9 cellular contexts compared by ENCODE assay signal in genomic region chr1:44811234-44811633, GRCh38. TPM values are rescaled to one million over a fixed set of nuclear protein-coding genes. Genes with fewer than 3 reads are reported as not detected.
DNase-seq lines count a peak whose midpoint lies in the region; ATAC-seq and TF ChIP-seq lines count a peak whose summit lies in the region.
"Had no signal": no experiment of that assay in that cellular context is flagged by ENCODE, and none has a peak within 500 bp of the region (broad histone marks: within the 10 kb centered on the region; RNA-seq: fewer than 3 reads in every experiment).

No MANE protein-coding gene starts in this region.

- CTCF ChIA-PET in T-cell (lab: Charles Lee): no interaction called here

- peak overlapping the region; percentile 29 to 85 (median 46) for H3K4me3 Mint-ChIP-seq in T-cell

- no peak overlapping the region for H2AFZ ChIP-seq in fibroblast of lung (ENCODE audit: low read length)

- H3K4me2 ChIP-seq in fibroblast of lung (ENCODE audit: extremely low read depth, insufficient read depth, low read length): peak overlapping the region; percentile 61

- H3K4me3 ChIP-seq in fibroblast of lung (replicated peaks in 1 of 4; ENCODE audit: control extremely low read depth in 1 of 4, insufficient read depth in 1 of 4, low read depth in 3 of 4, low read length in 4 of 4): peak overlapping the region in 2 of 4 experiments; percentile 6 to 14
- peak overlapping the region; percentile 2 for H3K4me3 ChIP-seq in retinal pigment epithelial cell (ENCODE audit: low read length)

- H3K27me3 Mint-ChIP-seq in T-cell: no peaks in the 10 kb centered on the region

- no peak for ATAC-seq in T-cell (replicated peaks in 1 of 4)
- no peak for ATAC-seq in GM21723 (IDR thresholded peaks at IDR 0.05; ENCODE audit: unreplicated experiment)

- no peaks in the 10 kb centered on the region for H4K20me1 ChIP-seq in fibroblast of lung (ENCODE audit: control insufficient read depth, extremely low read depth, insufficient read depth, low read length)

- peaks cover 9% of the 10 kb centered on the region for H3K36me3 Mint-ChIP-seq in T-cell

- DNase-seq in CD1c-positive myeloid dendritic cell (ENCODE audit: extremely low spot score) (peak; percentile 23), T-cell (no peak), fibroblast of lung (ENCODE audit: low read depth in 2 of 2) (no peak), retinal pigment epithelial cell (ENCODE audit: low read depth) (no peak), HPDE6-E6E7 (ENCODE audit: extremely low spot score) (no peak), globus pallidus (ENCODE audit: low spot score) (no peak)
- no peak for DNase-seq in stimulated activated naive CD4-positive, alpha-beta T cell (lab: John Stamatoyannopoulos, UW)
- DNase-seq: T1000 had no signal

- POLR2A ChIA-PET in T-cell (lab: Charles Lee): interaction anchor here in 1 of 2 donors (1.0 to 1.4 kb wide), 2 partner anchors 9 to 11 kb away, joined by 3 to 7 read pairs; partner anchors contain the start of gene PLK3

- no peaks in the 10 kb centered on the region for H3K9me3 Mint-ChIP-seq in T-cell

- no peaks in the 10 kb centered on the region for H3K27me3 ChIP-seq in fibroblast of lung (ENCODE audit: control insufficient read depth, insufficient read depth, low read length)

- peaks cover 22% of the 10 kb centered on the region for H3K79me2 ChIP-seq in fibroblast of lung (ENCODE audit: control insufficient read depth, insufficient read depth, low read length)

- H3K4me1 ChIP-seq in fibroblast of lung (ENCODE audit: control insufficient read depth, extremely low read depth, insufficient read depth, low read length): peaks cover 57% of the 10 kb centered on the region

- TF ChIP-seq CTCF in fibroblast of lung (conservative IDR thresholded peaks at IDR 0.05 in 1 of 2, IDR thresholded peaks at IDR 0.05 in 1 of 2; ENCODE audit: low read depth in 1 of 2, low read length in 2 of 2) (no peak), retinal pigment epithelial cell (conservative IDR thresholded peaks at IDR 0.05; ENCODE audit: low read depth, low read length) (no peak)

- no peaks in the 10 kb centered on the region for H3K9me3 ChIP-seq in fibroblast of lung (ENCODE audit: control insufficient read depth, insufficient read depth, low read depth, low read length)

- peaks cover 71 to 82% (median 76%) of the 10 kb centered on the region in 3 donors for H3K4me1 Mint-ChIP-seq in T-cell

- peak overlapping the region; percentile 82 for H3K27ac ChIP-seq in fibroblast of lung (ENCODE audit: insufficient read depth, low read length)

- H3K27ac Mint-ChIP-seq in T-cell: peak overlapping the region; percentile 99

- H3K36me3 ChIP-seq in fibroblast of lung (ENCODE audit: control insufficient read depth, insufficient read depth, low read length): peaks cover 16% of the 10 kb centered on the region

- no peak overlapping the region for H3K9ac ChIP-seq in fibroblast of lung (ENCODE audit: insufficient read depth, low read length)

RNA-seq across cellular contexts. Expression of gene BTBD19, which starts 2.9 kb away (rescaled TPM):
- total RNA-seq in T-cell: 10 to 100 TPM; 10.1 to 56.7 (median 11.5) TPM
- 3.9 and 5.0 TPM in 2 replicates for total RNA-seq in fibroblast of lung
- 5.6 and 8.7 TPM in 2 replicates for polyA plus RNA-seq in fibroblast of lung
- 4.7 and 8.4 TPM in 2 replicates for polyA plus RNA-seq in fibroblast of lung (2012)
- 15.1 and 16.2 TPM in 2 replicates for polyA minus RNA-seq in fibroblast of lung (ENCODE audit: low replicate concordance)

RNA-seq across cellular contexts. Expression of gene DYNLT4, which starts 4.1 kb away (rescaled TPM):
- total RNA-seq in T-cell (1 to 10 TPM in 2 of 5 donors, under 1 TPM in 2, not detected in 1; 0.36 to 4.3 (median 2.3) TPM), fibroblast of lung (0.51 and 0.66 TPM in 2 replicates)
- not detected in 2 replicates for polyA plus RNA-seq in fibroblast of lung
- 0.19 and 0.37 TPM in 2 replicates for polyA plus RNA-seq in fibroblast of lung (2012)
- polyA minus RNA-seq in fibroblast of lung (ENCODE audit: low replicate concordance): not detected in 2 replicates

RNA-seq across cellular contexts. Expression of gene PLK3, which starts 11.1 kb away (rescaled TPM):
- total RNA-seq in T-cell (100 to 1,000 TPM; 124 to 453 (median 136) TPM), fibroblast of lung (20.8 and 30.6 TPM in 2 replicates)
- 12.2 and 22.6 TPM in 2 replicates for polyA plus RNA-seq in fibroblast of lung
- 8.8 and 19.4 TPM in 2 replicates for polyA plus RNA-seq in fibroblast of lung (2012)
- polyA minus RNA-seq in fibroblast of lung (ENCODE audit: low replicate concordance): 48.0 and 58.2 TPM in 2 replicates

RNA-seq across cellular contexts. Expression of gene BEST4, which starts 23.3 kb away (rescaled TPM):
- total RNA-seq in T-cell (1 to 10 TPM in 4 of 5 donors, under 1 TPM in 1; 0.75 to 2.4 (median 1.6) TPM), fibroblast of lung (under 0.01 and 0.17 TPM in 2 replicates)
- 0.10 and 0.11 TPM in 2 replicates for polyA plus RNA-seq in fibroblast of lung
- polyA plus RNA-seq in fibroblast of lung (2012): 0.08 TPM in 2 replicates
- not detected in 2 replicates for polyA minus RNA-seq in fibroblast of lung (ENCODE audit: low replicate concordance)

RNA-seq across cellular contexts. Expression of gene PTCH2, which starts 31.8 kb away (rescaled TPM):
- total RNA-seq in T-cell (1 to 10 TPM in 4 of 5 donors, under 1 TPM in 1; 0.89 to 2.3 (median 1.3) TPM), fibroblast of lung (0.50 TPM in 1 of 2 replicates, not detected in the other)
- polyA plus RNA-seq in fibroblast of lung: 0.15 and 0.23 TPM in 2 replicates
- 0.31 and 0.44 TPM in 2 replicates for polyA plus RNA-seq in fibroblast of lung (2012)
- polyA minus RNA-seq in fibroblast of lung (ENCODE audit: low replicate concordance): 0.20 and 0.63 TPM in 2 replicates
